2 cellular contexts compared by ENCODE assay signal in the genomic region with DNA sequence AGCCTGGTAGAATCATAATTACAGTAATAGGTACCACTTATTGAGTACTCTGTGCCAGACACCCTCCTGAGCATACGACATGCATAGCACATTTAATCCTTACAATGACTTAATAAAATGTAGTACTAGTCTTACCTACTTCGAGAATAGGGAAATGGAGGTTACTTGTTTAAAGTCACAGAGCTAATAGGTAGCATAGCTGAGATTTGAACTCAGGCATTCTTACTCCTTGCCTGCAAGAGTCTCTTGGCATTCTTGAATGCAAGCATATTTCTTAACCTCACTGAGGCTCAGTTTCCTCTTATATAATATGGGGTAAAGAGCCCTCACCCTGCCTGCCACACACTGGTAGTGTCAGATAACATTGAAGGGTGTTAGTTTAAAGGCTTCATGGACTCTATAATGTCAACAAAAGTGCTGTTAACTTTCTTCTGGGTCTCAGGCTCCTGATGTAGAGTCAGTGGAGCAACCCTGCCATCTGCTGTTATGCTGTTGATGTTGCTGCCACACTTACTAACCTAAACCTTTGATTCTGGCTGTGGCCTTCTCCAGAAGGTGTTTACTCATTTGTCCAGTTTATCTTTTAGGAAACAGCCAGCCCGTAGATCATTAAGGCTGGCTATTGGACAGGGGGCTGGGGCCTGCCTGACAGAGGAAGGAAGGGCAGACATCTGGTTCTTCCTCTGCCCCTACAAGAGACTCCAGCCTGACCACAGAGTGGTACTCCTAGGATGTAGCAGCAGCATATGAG.
TF ChIP-seq lines count a peak whose summit lies in the region.

No MANE protein-coding gene starts in this region.

TF ChIP-seq in SK-N-SH, 30 proteins besides CTCF, POLR2A, EP300 and RAD21:
- TF ChIP-seq, protein P1, sequence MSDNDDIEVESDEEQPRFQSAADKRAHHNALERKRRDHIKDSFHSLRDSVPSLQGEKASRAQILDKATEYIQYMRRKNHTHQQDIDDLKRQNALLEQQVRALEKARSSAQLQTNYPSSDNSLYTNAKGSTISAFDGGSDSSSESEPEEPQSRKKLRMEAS (IDR thresholded peaks at IDR 0.05; ENCODE audit: low read depth): no peak
- TF ChIP-seq SMC3 (IDR thresholded peaks at IDR 0.05; ENCODE audit: low read depth, low read length) (peak; percentile 76), EZH2phosphoT487 (IDR thresholded peaks at IDR 0.05; ENCODE audit: borderline replicate concordance, low read depth) (no peak)
- TF ChIP-seq, protein P2, sequence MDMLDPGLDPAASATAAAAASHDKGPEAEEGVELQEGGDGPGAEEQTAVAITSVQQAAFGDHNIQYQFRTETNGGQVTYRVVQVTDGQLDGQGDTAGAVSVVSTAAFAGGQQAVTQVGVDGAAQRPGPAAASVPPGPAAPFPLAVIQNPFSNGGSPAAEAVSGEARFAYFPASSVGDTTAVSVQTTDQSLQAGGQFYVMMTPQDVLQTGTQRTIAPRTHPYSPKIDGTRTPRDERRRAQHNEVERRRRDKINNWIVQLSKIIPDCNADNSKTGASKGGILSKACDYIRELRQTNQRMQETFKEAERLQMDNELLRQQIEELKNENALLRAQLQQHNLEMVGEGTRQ (IDR thresholded peaks at IDR 0.05; ENCODE audit: borderline replicate concordance, low read depth, low read length): no peak

TF ChIP-seq in K562, 482 proteins besides CTCF, POLR2A, EP300 and RAD21 (continues in another document):
- TF ChIP-seq SMC3 (conservative IDR thresholded peaks at IDR 0.05; ENCODE audit: insufficient read depth, low read depth, low read length) (peak; percentile 68), ZNF174 (CRISPR knock-in tag; IDR thresholded peaks at IDR 0.05) (no peak), ZKSCAN3 (CRISPR knock-in tag; IDR thresholded peaks at IDR 0.05) (no peak), STAG1 (CRISPR knock-in tag; IDR thresholded peaks at IDR 0.05; ENCODE audit: borderline replicate concordance) (peak; percentile 48; the same call in 1 of the 2 replicates), BRD4 (IDR thresholded peaks at IDR 0.05) (no peak), MCM3 (IDR thresholded peaks at IDR 0.05) (no peak), TARDBP (IDR thresholded peaks at IDR 0.05) (no peak), FOSL1 (tag; conservative IDR thresholded peaks at IDR 0.05) (no peak), NCOA6 (IDR thresholded peaks at IDR 0.05) (no peak), HEY1 (CRISPR knock-in tag; IDR thresholded peaks at IDR 0.05; ENCODE audit: borderline replicate concordance) (no peak), XRCC4 (IDR thresholded peaks at IDR 0.05; ENCODE audit: extremely low read depth, insufficient read depth, insufficient read length) (no peak), ARID2 (IDR thresholded peaks at IDR 0.05) (peak; percentile 40; the same call in 1 of the 2 replicates), ZNF318 (IDR thresholded peaks at IDR 0.05; ENCODE audit: borderline replicate concordance in 1 of 2, low read depth in 1 of 2) (no peak), PRDM10 (IDR thresholded peaks at IDR 0.05; ENCODE audit: partially characterized antibody) (no peak), CSDE1 (IDR thresholded peaks at IDR 0.05) (no peak), MAFF (IDR thresholded peaks at IDR 0.05; ENCODE audit: low read length) (no peak), RUNX1 (IDR thresholded peaks at IDR 0.05; ENCODE audit: low read depth) (no peak), ETS2 (tag; IDR thresholded peaks at IDR 0.05; ENCODE audit: borderline replicate concordance, poor library complexity, severe bottlenecking) (no peak), HDAC3 (IDR thresholded peaks at IDR 0.05; ENCODE audit: borderline replicate concordance, partially characterized antibody) (no peak), GABPB2 (CRISPR knock-in tag; conservative IDR thresholded peaks at IDR 0.05) (no peak), ZNF133 (CRISPR knock-in tag; IDR thresholded peaks at IDR 0.05) (no peak), ZNF586 (CRISPR knock-in tag; conservative IDR thresholded peaks at IDR 0.05) (no peak), ELF2 (CRISPR knock-in tag; IDR thresholded peaks at IDR 0.05) (no peak), TOE1 (IDR thresholded peaks at IDR 0.05; ENCODE audit: borderline replicate concordance) (no peak), TOE1 (CRISPR knock-in tag; IDR thresholded peaks at IDR 0.05; ENCODE audit: borderline replicate concordance, low read depth) (no peak), U2AF1 (optimal IDR thresholded peaks at IDR 0.05; ENCODE audit: low read depth, low read length) (no peak), TCF3 (CRISPR knock-in tag; IDR thresholded peaks at IDR 0.05) (peak; percentile 28; the same call in 1 of the 2 replicates), ADNP (tag; IDR thresholded peaks at IDR 0.05) (no peak), BCOR (IDR thresholded peaks at IDR 0.05) (no peak), ZNF644 (tag; IDR thresholded peaks at IDR 0.05; ENCODE audit: low read depth) (no peak), ZC3H8 (IDR thresholded peaks at IDR 0.05) (no peak), SP2 (IDR thresholded peaks at IDR 0.05; ENCODE audit: extremely low read depth, low read depth, low read length, poor library complexity, severe bottlenecking) (no peak), PPARD (CRISPR knock-in tag; IDR thresholded peaks at IDR 0.05) (no peak), SIN3B (IDR thresholded peaks at IDR 0.05; ENCODE audit: low read depth) (no peak), ZNF24 (IDR thresholded peaks at IDR 0.05) (no peak), ZNF347 (CRISPR knock-in tag; IDR thresholded peaks at IDR 0.05; ENCODE audit: low read depth) (no peak), IRF1 (CRISPR knock-in tag; IDR thresholded peaks at IDR 0.05; ENCODE audit: borderline replicate concordance) (no peak), POLR2AphosphoS5 (IDR thresholded peaks at IDR 0.05; ENCODE audit: control insufficient read depth, insufficient read depth, low read depth, low read length) (no peak)
- TF ChIP-seq, protein P3, sequence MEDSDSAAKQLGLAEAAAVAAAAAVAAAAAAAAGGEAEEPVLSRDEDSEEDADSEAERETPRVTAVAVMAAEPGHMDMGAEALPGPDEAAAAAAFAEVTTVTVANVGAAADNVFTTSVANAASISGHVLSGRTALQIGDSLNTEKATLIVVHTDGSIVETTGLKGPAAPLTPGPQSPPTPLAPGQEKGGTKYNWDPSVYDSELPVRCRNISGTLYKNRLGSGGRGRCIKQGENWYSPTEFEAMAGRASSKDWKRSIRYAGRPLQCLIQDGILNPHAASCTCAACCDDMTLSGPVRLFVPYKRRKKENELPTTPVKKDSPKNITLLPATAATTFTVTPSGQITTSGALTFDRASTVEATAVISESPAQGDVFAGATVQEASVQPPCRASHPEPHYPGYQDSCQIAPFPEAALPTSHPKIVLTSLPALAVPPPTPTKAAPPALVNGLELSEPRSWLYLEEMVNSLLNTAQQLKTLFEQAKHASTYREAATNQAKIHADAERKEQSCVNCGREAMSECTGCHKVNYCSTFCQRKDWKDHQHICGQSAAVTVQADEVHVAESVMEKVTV (CRISPR knock-in tag; IDR thresholded peaks at IDR 0.05): peak; percentile 58; the same call in 1 of the 2 replicates
- TF ChIP-seq, protein P4, sequence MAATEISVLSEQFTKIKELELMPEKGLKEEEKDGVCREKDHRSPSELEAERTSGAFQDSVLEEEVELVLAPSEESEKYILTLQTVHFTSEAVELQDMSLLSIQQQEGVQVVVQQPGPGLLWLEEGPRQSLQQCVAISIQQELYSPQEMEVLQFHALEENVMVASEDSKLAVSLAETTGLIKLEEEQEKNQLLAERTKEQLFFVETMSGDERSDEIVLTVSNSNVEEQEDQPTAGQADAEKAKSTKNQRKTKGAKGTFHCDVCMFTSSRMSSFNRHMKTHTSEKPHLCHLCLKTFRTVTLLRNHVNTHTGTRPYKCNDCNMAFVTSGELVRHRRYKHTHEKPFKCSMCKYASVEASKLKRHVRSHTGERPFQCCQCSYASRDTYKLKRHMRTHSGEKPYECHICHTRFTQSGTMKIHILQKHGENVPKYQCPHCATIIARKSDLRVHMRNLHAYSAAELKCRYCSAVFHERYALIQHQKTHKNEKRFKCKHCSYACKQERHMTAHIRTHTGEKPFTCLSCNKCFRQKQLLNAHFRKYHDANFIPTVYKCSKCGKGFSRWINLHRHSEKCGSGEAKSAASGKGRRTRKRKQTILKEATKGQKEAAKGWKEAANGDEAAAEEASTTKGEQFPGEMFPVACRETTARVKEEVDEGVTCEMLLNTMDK (IDR thresholded peaks at IDR 0.05; ENCODE audit: borderline replicate concordance, insufficient read depth, low read depth, low read length, poor library complexity, severe bottlenecking): no peak
- TF ChIP-seq, protein P5, sequence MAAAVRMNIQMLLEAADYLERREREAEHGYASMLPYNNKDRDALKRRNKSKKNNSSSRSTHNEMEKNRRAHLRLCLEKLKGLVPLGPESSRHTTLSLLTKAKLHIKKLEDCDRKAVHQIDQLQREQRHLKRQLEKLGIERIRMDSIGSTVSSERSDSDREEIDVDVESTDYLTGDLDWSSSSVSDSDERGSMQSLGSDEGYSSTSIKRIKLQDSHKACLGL (CRISPR knock-in tag; IDR thresholded peaks at IDR 0.05; ENCODE audit: borderline replicate concordance, poor library complexity, severe bottlenecking): no peak
